Comparison of ENCODE assay signal across 21 cellular contexts in genomic region chr15:64673866-64674265, GRCh38.
"Had no signal": no experiment of that assay in that cellular context is flagged by ENCODE, and none has a peak within 500 bp of the region (broad histone marks: within the 10 kb centered on the region; RNA-seq: fewer than 3 reads in every experiment).

No MANE protein-coding gene starts in this region.

- H3K4me1 ChIP-seq: SJSA1 had no signal

- DNase-seq: KBM-7, MV-4-11, NCI-H1048, NCI-H1105, NCI-H1417, NCI-H1436 treated with DMSO at 0.1 percent for 48 hours, NCI-H1694 treated with DMSO at 0.1 percent for 48 hours, NCI-H2029, NCI-H2081 treated with DMSO at 0.1 percent for 48 hours, NCI-H2171, NCI-H226, NCI-H446, NCI-H510A, NCI-H524 treated with DMSO at 0.1 percent for 48 hours, NCI-H69, NCI-H774, Right ventricle myocardium superior, RPMI8226, SIG-M5 had no signal

- H3K27me3 ChIP-seq: SJSA1 had no signal

- H3K27ac ChIP-seq: SJSA1, SK-N-MC had no signal

- H3K9me3 ChIP-seq: SJSA1 had no signal

- H3K4me3 ChIP-seq: SJSA1, SK-N-MC had no signal
